Comparison of ENCODE assay signal across 26 cellular contexts in the genomic region with DNA sequence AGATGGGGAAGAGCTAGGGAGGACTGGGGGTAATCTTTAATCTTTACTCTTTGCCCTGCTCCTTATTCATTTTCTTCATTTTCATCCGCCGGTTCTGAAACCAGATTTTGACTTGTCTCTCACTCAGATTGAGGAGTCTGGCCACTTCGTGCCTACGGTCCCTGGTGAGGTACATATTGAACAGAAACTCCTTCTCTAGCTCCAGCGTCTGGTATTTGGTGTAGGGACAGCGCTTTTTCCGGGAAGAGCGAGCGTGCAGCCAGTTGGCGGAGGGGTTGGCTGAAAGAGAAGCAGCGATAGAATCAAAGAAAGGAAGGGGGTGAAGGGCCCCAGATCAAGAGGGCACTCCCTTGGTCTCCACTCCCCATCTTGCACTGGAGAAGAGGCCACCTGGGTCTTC. TPM values are rescaled to one million over a fixed set of nuclear protein-coding genes. Genes with fewer than 3 reads are reported as not detected.
DNase-seq lines count a peak whose midpoint lies in the region; ATAC-seq, FAIRE-seq and TF ChIP-seq lines count a peak whose summit lies in the region.
"Had no signal": no experiment of that assay in that cellular context is flagged by ENCODE, and none has a peak within 500 bp of the region (broad histone marks: within the 10 kb centered on the region; RNA-seq: fewer than 3 reads in every experiment).

No MANE protein-coding gene starts in this region.

- no peak overlapping the region for H3K27ac ChIP-seq in CD4-positive, alpha-beta T cell (ENCODE audit: low read depth, low read length)
- H3K27ac ChIP-seq in pancreas: no peak overlapping the region
- H3K27ac ChIP-seq: 22Rv1; BLaER1 treated with 17β-estradiol and CSF1 and Interleukin-3, amounts not matched to agents 10 nM and 100 nM; GM23248 had no signal

- no peak for TF ChIP-seq CTCF in CD4-positive, alpha-beta T cell (IDR thresholded peaks at IDR 0.05)
- no peak for TF ChIP-seq CTCF in Loucy (conservative IDR thresholded peaks at IDR 0.05; ENCODE audit: low read length)
- TF ChIP-seq CTCF in nephron progenitor cell (IDR thresholded peaks at IDR 0.05): no peak
- TF ChIP-seq CTCF in pancreas (IDR thresholded peaks at IDR 0.05): no peak

- WGBS in pancreas, 2 donors: 14 to 17% methylated on average over 11 of the region's 11 CpGs

- H3K4me3 ChIP-seq in Loucy (ENCODE audit: low read length, poor library complexity, severe bottlenecking): peak overlapping the region; percentile 89
- peak overlapping the region; percentile 27 for H3K4me3 ChIP-seq in iPS-15b (ENCODE audit: low read depth, low read length)
- no peak overlapping the region for H3K4me3 ChIP-seq in pancreas
- H3K4me3 ChIP-seq: BLaER1 treated with 17β-estradiol and CSF1 and Interleukin-3, amounts not matched to agents 10 nM and 100 nM; GM23248; MG63 had no signal

- no peak overlapping the region for H3K27ac Mint-ChIP-seq in CD4-positive, alpha-beta T cell
- H3K27ac Mint-ChIP-seq in nephron progenitor cell: peak overlapping the region; percentile 100

- H3K4me3 Mint-ChIP-seq in CD4-positive, alpha-beta T cell: peak overlapping the region; percentile 52
- H3K4me3 Mint-ChIP-seq in nephron progenitor cell: peak overlapping the region; percentile 99

- H3K9me2 ChIP-seq in Loucy (replicated peaks; ENCODE audit: low read depth, low read length): no peaks in the 10 kb centered on the region

- H3K4me1 Mint-ChIP-seq in CD4-positive, alpha-beta T cell (ENCODE audit: low read depth): peaks cover 28% of the 10 kb centered on the region
- H3K4me1 Mint-ChIP-seq in nephron progenitor cell: peaks cover 65% of the 10 kb centered on the region

- FAIRE-seq in pancreas (lab: Jason Lieb, UNC): no peak

- H3K4me1 ChIP-seq in Loucy (ENCODE audit: insufficient read depth, low read length, poor library complexity, severe bottlenecking) (peaks cover 52% of the 10 kb centered on the region), iPS-15b (ENCODE audit: control insufficient read depth, insufficient read depth, low read length) (peaks cover 2% of the 10 kb centered on the region), pancreas (peaks cover 8 to 15% (median 12%) of the 10 kb centered on the region in 3 donors)

- H3K36me3 ChIP-seq in Loucy (ENCODE audit: insufficient read depth, low read length): peaks cover 8% of the 10 kb centered on the region; the same call in 1 of the 2 replicates
- H3K36me3 ChIP-seq in iPS-15b (ENCODE audit: control insufficient read depth, insufficient read depth, low read length): no peaks in the 10 kb centered on the region
- no peaks in the 10 kb centered on the region for H3K36me3 ChIP-seq in pancreas
- H3K36me3 ChIP-seq: BLaER1 treated with 17β-estradiol and CSF1 and Interleukin-3, amounts not matched to agents 10 nM and 100 nM had no signal

- H3K9ac ChIP-seq in Loucy (ENCODE audit: low read depth, low read length, poor library complexity, severe bottlenecking): peak overlapping the region; percentile 100
- no peak overlapping the region for H3K9ac ChIP-seq in iPS-15b (ENCODE audit: low read depth, low read length)
- H3K9ac ChIP-seq: BLaER1 treated with 17β-estradiol and CSF1 and Interleukin-3, amounts not matched to agents 10 nM and 100 nM; GM23248 had no signal

- CTCF ChIA-PET in CD4-positive, alpha-beta T cell (lab: Charles Lee): no interaction called here

- H3K9me3 Mint-ChIP-seq in CD4-positive, alpha-beta T cell: no peaks in the 10 kb centered on the region
- no peaks in the 10 kb centered on the region for H3K9me3 Mint-ChIP-seq in nephron progenitor cell

- H3K9me3 ChIP-seq in CD4-positive, alpha-beta T cell (ENCODE audit: control insufficient read depth, low read length): no peaks in the 10 kb centered on the region
- no peaks in the 10 kb centered on the region for H3K9me3 ChIP-seq in Loucy (ENCODE audit: insufficient read depth, low read depth, low read length)
- no peaks in the 10 kb centered on the region for H3K9me3 ChIP-seq in iPS-15b (ENCODE audit: control insufficient read depth, insufficient read depth, low read length)
- no peaks in the 10 kb centered on the region for H3K9me3 ChIP-seq in pancreas
- H3K9me3 ChIP-seq: BLaER1 treated with 17β-estradiol and CSF1 and Interleukin-3, amounts not matched to agents 10 nM and 100 nM; MG63 had no signal

- H3K36me3 Mint-ChIP-seq in CD4-positive, alpha-beta T cell (ENCODE audit: low read depth): no peaks in the 10 kb centered on the region
- peaks cover 46% of the 10 kb centered on the region for H3K36me3 Mint-ChIP-seq in nephron progenitor cell (ENCODE audit: low read depth)
- H3K36me3 Mint-ChIP-seq: CD8-positive, alpha-beta memory T cell had no signal

- H3F3A ChIP-seq in Loucy (ENCODE audit: low read depth): 0 out of 2 replicates have a peak, but pooled peaks cover 4% of the 10 kb centered on the region

- peaks cover 98% of the 10 kb centered on the region for H3K27me3 ChIP-seq in CD4-positive, alpha-beta T cell (ENCODE audit: control insufficient read depth, insufficient read depth, low read length)
- H3K27me3 ChIP-seq in Loucy (ENCODE audit: insufficient read depth, low read length, poor library complexity, severe bottlenecking) (peaks cover 39% of the 10 kb centered on the region), iPS-15b (ENCODE audit: control insufficient read depth, insufficient read depth, low read length) (peaks cover 100% of the 10 kb centered on the region), pancreas (peaks cover 1 to 75% (median 24%) of the 10 kb centered on the region in 4 donors)

- DNase-seq in CD4-positive, alpha-beta T cell: no peak
- DNase-seq in nephron progenitor cell (no peak), pancreas (no peak)
- DNase-seq in activated CD8-positive, alpha-beta memory T cell treated with anti-CD3 and anti-CD28 coated beads, Interleukin-2, amount 50 U/mL, for 4 hours: no peak
- DNase-seq: ACHN; CD8-positive, alpha-beta memory T cell; DMS53; GF-D8; GM23248; HCEC 1CT; Kasumi-1; MG63; NCI-H1417; NCI-H1694 treated with DMSO at 0.1 percent for 48 hours; NCI-H2081 treated with DMSO at 0.1 percent for 48 hours; NCI-H2171 treated with DMSO at 0.1 percent for 48 hours; NCI-H524 treated with DMSO at 0.1 percent for 48 hours; Right ventricle myocardium superior had no signal

- H3K4me2 ChIP-seq in Loucy (ENCODE audit: low read depth, low read length, poor library complexity, severe bottlenecking): peak overlapping the region; percentile 98
- H3K4me2 ChIP-seq: BLaER1 treated with 17β-estradiol and CSF1 and Interleukin-3, amounts not matched to agents 10 nM and 100 nM had no signal

- H3K79me2 ChIP-seq in Loucy (ENCODE audit: insufficient read depth, low read length): peaks cover 96% of the 10 kb centered on the region

- POLR2A ChIA-PET in CD4-positive, alpha-beta T cell (lab: Charles Lee): interaction anchor here (1.3 kb wide), 1 partner anchor 9 kb away, joined by 3 read pairs; no protein-coding TSS in a partner anchor

- H3K27me3 Mint-ChIP-seq in CD4-positive, alpha-beta T cell: peaks cover 99% of the 10 kb centered on the region
- peaks cover 15% of the 10 kb centered on the region for H3K27me3 Mint-ChIP-seq in nephron progenitor cell (ENCODE audit: low read depth, poor library complexity)

- H2AFZ ChIP-seq in Loucy (ENCODE audit: low read length): no peak overlapping the region
- H2AFZ ChIP-seq: GM23248 had no signal

- intact Hi-C loops in CD4-positive, alpha-beta T cell (cut with DNase I, micrococcal nuclease): no loop called here
- intact Hi-C loops in pancreas (cut with DNase I): no loop called here

- H4K20me1 ChIP-seq in Loucy (ENCODE audit: insufficient read depth, low read length, poor library complexity, severe bottlenecking): peaks cover 24% of the 10 kb centered on the region

- ATAC-seq in CD4-positive, alpha-beta T cell (ENCODE audit: poor library complexity): no peak
- ATAC-seq in GM19395 (IDR thresholded peaks at IDR 0.05; ENCODE audit: unreplicated experiment) (no peak), HG02763 (IDR thresholded peaks at IDR 0.05; ENCODE audit: unreplicated experiment) (no peak), pancreas (no peak)

RNA-seq across cellular contexts. Expression of a gene that starts 3.3 kb away (rescaled TPM):
- not detected for total RNA-seq in CD4-positive, alpha-beta T cell
- under 1 TPM in 1 of 6 donors, not detected in 5; 0.25 TPM for total RNA-seq in pancreas
- not detected for polyA plus RNA-seq in pancreas
- total RNA-seq: GM23248, OCI-LY7, Right ventricle myocardium superior had no signal
- polyA plus RNA-seq: CD8-positive, alpha-beta memory T cell; GM23248 had no signal

RNA-seq across cellular contexts. Expression of a gene that starts 7.8 kb away (rescaled TPM):
- not detected for total RNA-seq in CD4-positive, alpha-beta T cell
- total RNA-seq in pancreas: under 1 TPM in 1 of 6 donors, not detected in 5; 0.09 TPM
- under 1 TPM; 0.12 to 0.15 TPM for polyA plus RNA-seq in pancreas
- total RNA-seq: CD8-positive, alpha-beta memory T cell; GM23248; OCI-LY7; Right ventricle myocardium superior had no signal
- polyA plus RNA-seq: CD8-positive, alpha-beta memory T cell; GM23248 had no signal

RNA-seq across cellular contexts. Expression of a gene that starts 12.0 kb away (rescaled TPM):
- total RNA-seq in CD4-positive, alpha-beta T cell: not detected
- under 1 TPM in 4 of 6 donors, not detected in 2; 0.35 to 0.94 (median 0.41) TPM for total RNA-seq in pancreas
- 1 to 10 TPM; 1.1 to 1.3 TPM for polyA plus RNA-seq in pancreas

RNA-seq across cellular contexts. Expression of a gene that starts 18.1 kb away (rescaled TPM):
- total RNA-seq in CD4-positive, alpha-beta T cell: not detected
- total RNA-seq in pancreas: 1 to 10 TPM in 1 of 6 donors, under 1 TPM in 5; 0.12 to 1.2 (median 0.42) TPM
- polyA plus RNA-seq in pancreas: 1 to 10 TPM; 1.8 TPM
- total RNA-seq: OCI-LY7 had no signal
- polyA plus RNA-seq: CD8-positive, alpha-beta memory T cell had no signal

RNA-seq across cellular contexts. Expression of a gene that starts 29.3 kb away (rescaled TPM):
- not detected for total RNA-seq in CD4-positive, alpha-beta T cell
- under 1 TPM; 0.19 to 0.90 (median 0.26) TPM for total RNA-seq in pancreas
- polyA plus RNA-seq in pancreas: 1 to 10 TPM in 1 of 2 donors, under 1 TPM in 1; 0.80 to 1.0 TPM
- total RNA-seq: CD8-positive, alpha-beta memory T cell; OCI-LY7; SK-MEL-5 had no signal
- polyA plus RNA-seq: CD8-positive, alpha-beta memory T cell had no signal

Comparison
In these comparisons a context has a peak if more than half of its experiments do, and no peak if none do; other contexts are left out.
1. H3K4me3 ChIP-seq: peak in Loucy (single experiment) and iPS-15b (single experiment); none in pancreas (0 of 4).